In genomic region chr1:153967109-153967999, GRCh38 we compare ENCODE assay signal across 1 cellular context.
A peak's percentile ranks its signal among the peaks of the same experiment; 100 is the strongest.
TF ChIP-seq lines count a peak whose summit lies in the region.

A gene with protein sequence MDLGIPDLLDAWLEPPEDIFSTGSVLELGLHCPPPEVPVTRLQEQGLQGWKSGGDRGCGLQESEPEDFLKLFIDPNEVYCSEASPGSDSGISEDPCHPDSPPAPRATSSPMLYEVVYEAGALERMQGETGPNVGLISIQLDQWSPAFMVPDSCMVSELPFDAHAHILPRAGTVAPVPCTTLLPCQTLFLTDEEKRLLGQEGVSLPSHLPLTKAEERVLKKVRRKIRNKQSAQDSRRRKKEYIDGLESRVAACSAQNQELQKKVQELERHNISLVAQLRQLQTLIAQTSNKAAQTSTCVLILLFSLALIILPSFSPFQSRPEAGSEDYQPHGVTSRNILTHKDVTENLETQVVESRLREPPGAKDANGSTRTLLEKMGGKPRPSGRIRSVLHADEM (plus strand): TSS chr1:153967902. CDS start chr1:153968526, 624 bp downstream.

TF ChIP-seq in K562, 482 proteins besides CTCF, POLR2A, EP300 and RAD21 (continued from another document and continues in another):
- TF ChIP-seq MGA (IDR thresholded peaks at IDR 0.05) (peak; percentile 96), NEUROD1 (IDR thresholded peaks at IDR 0.05; ENCODE audit: borderline replicate concordance, low read depth, low read length, partially characterized antibody) (peak; percentile 87), CEBPZ (IDR thresholded peaks at IDR 0.05; ENCODE audit: borderline replicate concordance, low read depth, low read length) (peak; percentile 59; the same call in 1 of the 2 replicates), GABPA (tag; conservative IDR thresholded peaks at IDR 0.05; ENCODE audit: low read depth) (peak; percentile 90), FOXA3 (CRISPR knock-in tag; conservative IDR thresholded peaks at IDR 0.05 in 1 of 2, IDR thresholded peaks at IDR 0.05 in 1 of 2) (peak in 1 of 2 experiments; percentile 56; a peak in 2 of 4 replicates), RFX1 (IDR thresholded peaks at IDR 0.05) (no peak), NCOA2 (IDR thresholded peaks at IDR 0.05; ENCODE audit: partially characterized antibody in 2 of 2) (no peak), FOXJ2 (tag; IDR thresholded peaks at IDR 0.05) (peak; percentile 82; the same call in 1 of the 2 replicates), NFE2 (IDR thresholded peaks at IDR 0.05; ENCODE audit: low read depth) (no peak), ZNF696 (CRISPR knock-in tag; conservative IDR thresholded peaks at IDR 0.05) (no peak), GMEB1 (CRISPR knock-in tag; IDR thresholded peaks at IDR 0.05) (no peak), HDGF (IDR thresholded peaks at IDR 0.05) (no peak), LCOR (CRISPR knock-in tag; IDR thresholded peaks at IDR 0.05) (peak; percentile 93), ILK (tag; IDR thresholded peaks at IDR 0.05; ENCODE audit: borderline replicate concordance, low read depth) (no peak), ZNF830 (CRISPR knock-in tag; IDR thresholded peaks at IDR 0.05) (no peak), CHD2 (IDR thresholded peaks at IDR 0.05; ENCODE audit: low read depth, low read length) (peak; percentile 82), E2F6 (IDR thresholded peaks at IDR 0.05; ENCODE audit: borderline replicate concordance in 1 of 2, extremely low read depth in 1 of 2, insufficient read depth in 1 of 2, insufficient read length in 1 of 2, low read depth in 1 of 2, low read length in 1 of 2, poor library complexity in 1 of 2, severe bottlenecking in 1 of 2) (peak; percentile 90 to 93), ZFP1 (CRISPR knock-in tag; IDR thresholded peaks at IDR 0.05) (no peak), DPF2 (IDR thresholded peaks at IDR 0.05) (peak; percentile 40; the same call in 1 of the 2 replicates), SPI1 (IDR thresholded peaks at IDR 0.05; ENCODE audit: borderline replicate concordance, low read depth, low read length) (no peak), NONO (IDR thresholded peaks at IDR 0.05; ENCODE audit: low read depth in 2 of 2, low read length in 1 of 2) (no peak; a peak in 1 of 4 replicates), THRAP3 (IDR thresholded peaks at IDR 0.05; ENCODE audit: borderline replicate concordance) (no peak), ELF1 (tag; IDR thresholded peaks at IDR 0.05) (peak; percentile 84), ZNF717 (CRISPR knock-in tag; IDR thresholded peaks at IDR 0.05) (no peak), HNRNPUL1 (IDR thresholded peaks at IDR 0.05; ENCODE audit: low read length) (no peak), RNF219 (CRISPR knock-in tag; IDR thresholded peaks at IDR 0.05) (no peak), NCOA4 (IDR thresholded peaks at IDR 0.05; ENCODE audit: partially characterized antibody) (no peak), CBX3 (IDR thresholded peaks at IDR 0.05; ENCODE audit: borderline replicate concordance in 1 of 2, low read length in 2 of 2) (peak in 1 of 2 experiments; percentile 79; a peak in 1 of 3 replicates), SP2 (IDR thresholded peaks at IDR 0.05; ENCODE audit: extremely low read depth, low read depth, low read length, poor library complexity, severe bottlenecking) (peak; percentile 79), ZNF511 (CRISPR knock-in tag; IDR thresholded peaks at IDR 0.05) (0 out of 2 replicates have a peak, but pooled peaks have one; percentile 24), ZNF766 (CRISPR knock-in tag; conservative IDR thresholded peaks at IDR 0.05) (no peak)
- TF ChIP-seq, protein P1, sequence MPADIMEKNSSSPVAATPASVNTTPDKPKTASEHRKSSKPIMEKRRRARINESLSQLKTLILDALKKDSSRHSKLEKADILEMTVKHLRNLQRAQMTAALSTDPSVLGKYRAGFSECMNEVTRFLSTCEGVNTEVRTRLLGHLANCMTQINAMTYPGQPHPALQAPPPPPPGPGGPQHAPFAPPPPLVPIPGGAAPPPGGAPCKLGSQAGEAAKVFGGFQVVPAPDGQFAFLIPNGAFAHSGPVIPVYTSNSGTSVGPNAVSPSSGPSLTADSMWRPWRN (IDR thresholded peaks at IDR 0.05; ENCODE audit: low read depth), result peak; percentile 36; the same call in 1 of the 2 replicates
- TF ChIP-seq, protein P2, sequence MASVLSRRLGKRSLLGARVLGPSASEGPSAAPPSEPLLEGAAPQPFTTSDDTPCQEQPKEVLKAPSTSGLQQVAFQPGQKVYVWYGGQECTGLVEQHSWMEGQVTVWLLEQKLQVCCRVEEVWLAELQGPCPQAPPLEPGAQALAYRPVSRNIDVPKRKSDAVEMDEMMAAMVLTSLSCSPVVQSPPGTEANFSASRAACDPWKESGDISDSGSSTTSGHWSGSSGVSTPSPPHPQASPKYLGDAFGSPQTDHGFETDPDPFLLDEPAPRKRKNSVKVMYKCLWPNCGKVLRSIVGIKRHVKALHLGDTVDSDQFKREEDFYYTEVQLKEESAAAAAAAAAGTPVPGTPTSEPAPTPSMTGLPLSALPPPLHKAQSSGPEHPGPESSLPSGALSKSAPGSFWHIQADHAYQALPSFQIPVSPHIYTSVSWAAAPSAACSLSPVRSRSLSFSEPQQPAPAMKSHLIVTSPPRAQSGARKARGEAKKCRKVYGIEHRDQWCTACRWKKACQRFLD (CRISPR knock-in tag; IDR thresholded peaks at IDR 0.05), result peak; percentile 59; the same call in 1 of the 2 replicates
